In the genomic region with DNA sequence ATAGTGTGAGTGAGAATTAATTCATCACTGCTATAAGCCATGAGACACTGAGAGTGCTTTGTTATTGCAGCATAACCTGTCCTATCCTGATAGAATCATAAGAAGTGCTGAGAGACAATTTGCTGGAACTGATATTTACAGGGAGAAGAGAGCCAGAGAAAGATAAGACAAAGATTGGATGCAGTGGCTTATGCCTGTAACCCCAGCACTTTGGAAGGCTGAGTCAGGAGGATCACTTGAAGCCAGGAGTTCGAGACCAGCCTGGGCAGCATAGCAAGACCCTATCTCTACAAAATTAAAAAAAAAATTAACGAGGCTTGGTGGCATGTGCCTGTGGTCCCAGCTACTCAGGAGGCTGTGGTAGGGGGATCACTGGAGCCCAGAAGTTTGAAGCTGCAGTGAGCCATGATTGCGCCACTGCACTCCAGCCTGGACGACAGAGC, we compare ENCODE assay signal across 11 cellular contexts. TPM values are rescaled to one million over a fixed set of nuclear protein-coding genes. Genes with fewer than 3 reads are reported as not detected.
DNase-seq lines count a peak whose midpoint lies in the region; ATAC-seq and TF ChIP-seq lines count a peak whose summit lies in the region.
"Had no signal": no experiment of that assay in that cellular context is flagged by ENCODE, and none has a peak within 500 bp of the region (broad histone marks: within the 10 kb centered on the region; RNA-seq: fewer than 3 reads in every experiment).

No MANE protein-coding gene starts in this region.

- intact Hi-C loops in activated CD4-positive, alpha-beta T cell treated with anti-CD3 and anti-CD28 coated beads for 36 hours (cut with DNase I, micrococcal nuclease), result loop anchor here (1.0 to 5.0 kb wide), 6 partner anchors 37 to 1098 kb away; partner anchors contain the start of genes P2RX4 (in 2 of the 2), C12orf43 (in 1 of the 2), DIABLO (in 1 of the 2) and MLEC (in 1 of the 2)
- intact Hi-C loops in Caco-2 (cut with micrococcal nuclease; ENCODE audit: unreplicated experiment), result no loop called here

- no peak overlapping the region for H3K4me2 ChIP-seq in hepatocyte

- 95% methylated on average over 4 of the region's 4 CpGs for WGBS in hepatocyte (ENCODE audit: low lambda C conversion rate, missing lambda C conversion rate)

- H3K4me3 Mint-ChIP-seq in activated CD4-positive, alpha-beta T cell treated with anti-CD3 and anti-CD28 coated beads for 36 hours, result peak overlapping the region; percentile 63
- H3K4me3 Mint-ChIP-seq in WTC11 (no peak overlapping the region), Caco-2 (ENCODE audit: unreplicated experiment) (no peak overlapping the region)

- no peaks in the 10 kb centered on the region for H3K9me3 ChIP-seq in hepatocyte (ENCODE audit: low read depth)
- no peaks in the 10 kb centered on the region for H3K9me3 ChIP-seq in subcutaneous abdominal adipose tissue (ENCODE audit: control insufficient read depth in 5 of 5, low read length in 5 of 5)
- no peaks in the 10 kb centered on the region for H3K9me3 ChIP-seq in Caco-2
- H3K9me3 ChIP-seq: A549 had no signal

- H3K4me1 ChIP-seq in hepatocyte (ENCODE audit: insufficient read depth) (peaks cover 11% of the 10 kb centered on the region), subcutaneous abdominal adipose tissue (ENCODE audit: control insufficient read depth in 5 of 5, insufficient read depth in 5 of 5, low read length in 5 of 5) (peaks cover 2 to 39% (median 21%) of the 10 kb centered on the region in 5 donors), Caco-2 (no peaks in the 10 kb centered on the region)

- BruUV-seq in Caco-2 (replicated peaks; lab: Mats Ljungman, UMichigan), result no TSS peak

- H3K27ac ChIP-seq in hepatocyte (peak overlapping the region; percentile 14), subcutaneous abdominal adipose tissue (ENCODE audit: low read depth, low read length) (peak overlapping the region; percentile 19)
- H3K27ac ChIP-seq: A549, RWPE1 had no signal

- TF ChIP-seq CTCF in WTC11 (IDR thresholded peaks at IDR 0.05) (no peak), hepatocyte (IDR thresholded peaks at IDR 0.05; ENCODE audit: poor library complexity) (no peak), Caco-2 (IDR thresholded peaks at IDR 0.05; ENCODE audit: insufficient read depth in 1 of 2, low read depth in 1 of 2, low read length in 1 of 2, severe bottlenecking in 1 of 2, unreplicated experiment in 1 of 2) (no peak)

- H3K4me3 ChIP-seq in hepatocyte, result no peak overlapping the region
- peak overlapping the region in 2 of 5 donors; percentile 41 to 44 for H3K4me3 ChIP-seq in subcutaneous abdominal adipose tissue (ENCODE audit: low read depth in 1 of 5, low read length in 5 of 5)
- no peak overlapping the region for H3K4me3 ChIP-seq in Caco-2 (ENCODE audit: low read depth, low read length)
- H3K4me3 ChIP-seq: A549 had no signal

- no peaks in the 10 kb centered on the region for H4K20me1 ChIP-seq in hepatocyte (ENCODE audit: insufficient read depth, poor library complexity, severe bottlenecking)

- H3K27ac Mint-ChIP-seq in activated CD4-positive, alpha-beta T cell treated with anti-CD3 and anti-CD28 coated beads for 36 hours, result peak overlapping the region; percentile 98
- H3K27ac Mint-ChIP-seq in WTC11, result no peak overlapping the region
- no peak overlapping the region for H3K27ac Mint-ChIP-seq in Caco-2 (ENCODE audit: unreplicated experiment)

- ATAC-seq in activated CD4-positive, alpha-beta T cell treated with anti-CD3 and anti-CD28 coated beads for 36 hours, result no peak
- ATAC-seq in WTC11, result no peak

- no peak overlapping the region for H3K9ac ChIP-seq in subcutaneous abdominal adipose tissue (ENCODE audit: low read length in 5 of 5)

- H3K36me3 Mint-ChIP-seq in activated CD4-positive, alpha-beta T cell treated with anti-CD3 and anti-CD28 coated beads for 36 hours (ENCODE audit: low read depth), result peaks cover 3% of the 10 kb centered on the region
- H3K36me3 Mint-ChIP-seq in WTC11, result no peaks in the 10 kb centered on the region
- no peaks in the 10 kb centered on the region for H3K36me3 Mint-ChIP-seq in Caco-2 (ENCODE audit: insufficient read depth, unreplicated experiment)

- H3K27me3 ChIP-seq in hepatocyte, result no peaks in the 10 kb centered on the region
- no peaks in the 10 kb centered on the region for H3K27me3 ChIP-seq in subcutaneous abdominal adipose tissue (ENCODE audit: control insufficient read depth in 5 of 5, insufficient read depth in 4 of 5, low read length in 5 of 5)
- H3K27me3 ChIP-seq in Caco-2 (replicated peaks; ENCODE audit: control insufficient read depth, insufficient read depth, low read length), result no peaks in the 10 kb centered on the region

- peaks cover 3% of the 10 kb centered on the region for H3K9me3 Mint-ChIP-seq in activated CD4-positive, alpha-beta T cell treated with anti-CD3 and anti-CD28 coated beads for 36 hours (ENCODE audit: low read depth)
- H3K9me3 Mint-ChIP-seq in WTC11 (peaks cover 9% of the 10 kb centered on the region), Caco-2 (ENCODE audit: unreplicated experiment) (no peaks in the 10 kb centered on the region)

- H3K27me3 Mint-ChIP-seq in activated CD4-positive, alpha-beta T cell treated with anti-CD3 and anti-CD28 coated beads for 36 hours, result no peaks in the 10 kb centered on the region
- H3K27me3 Mint-ChIP-seq in WTC11 (ENCODE audit: low read depth) (peaks cover 16% of the 10 kb centered on the region), Caco-2 (ENCODE audit: insufficient read depth, unreplicated experiment) (no peaks in the 10 kb centered on the region)

- no peak overlapping the region for H2AFZ ChIP-seq in hepatocyte

- H3K79me2 ChIP-seq in hepatocyte, result no peaks in the 10 kb centered on the region

- POLR2A ChIA-PET in activated CD4-positive, alpha-beta T cell treated with anti-CD3 and anti-CD28 coated beads for 36 hours (lab: Charles Lee), result no interaction called here
- POLR2A ChIA-PET in WTC11 (lab: Charles Lee) (no interaction called here), Caco-2 (lab: Charles Lee) (no interaction called here)

- H3K36me3 ChIP-seq in hepatocyte (replicated peaks; ENCODE audit: insufficient read depth, low read depth), result no peaks in the 10 kb centered on the region
- H3K36me3 ChIP-seq in subcutaneous abdominal adipose tissue (ENCODE audit: control insufficient read depth in 5 of 5, insufficient read depth in 5 of 5, low read length in 5 of 5), result no peaks in the 10 kb centered on the region
- no peaks in the 10 kb centered on the region for H3K36me3 ChIP-seq in Caco-2 (ENCODE audit: control insufficient read depth, insufficient read depth, low read length)

- no peaks in the 10 kb centered on the region for H3K9me2 ChIP-seq in hepatocyte (replicated peaks; ENCODE audit: insufficient read depth)

- CTCF ChIA-PET in activated CD4-positive, alpha-beta T cell treated with anti-CD3 and anti-CD28 coated beads for 36 hours (lab: Charles Lee), result interaction anchor here (1.0 kb wide), 1 partner anchor 20 kb away, joined by 3 read pairs; no protein-coding TSS in a partner anchor
- CTCF ChIA-PET in WTC11 (lab: Charles Lee), result no interaction called here
- CTCF ChIA-PET in Caco-2 (lab: Charles Lee), result no interaction called here

- no peak for DNase-seq in activated CD4-positive, alpha-beta T cell treated with anti-CD3 and anti-CD28 coated beads for 36 hours
- no peak for DNase-seq in activated CD4-positive, alpha-beta T cell treated with anti-CD3 and anti-CD28 coated beads for 1 hour
- DNase-seq in WTC11 (ENCODE audit: low spot score) (no peak), hepatocyte (ENCODE audit: low spot score) (no peak), Caco-2 (no peak), NCI-H146 (lab: John Stamatoyannopoulos, UW) (no peak), NOMO-1 treated with DMSO at 0.1 percent for 48 hours (lab: John Stamatoyannopoulos, UW; ENCODE audit: unreplicated experiment) (no peak)
- DNase-seq: NCI-H2081 had no signal

- H3K4me1 Mint-ChIP-seq in activated CD4-positive, alpha-beta T cell treated with anti-CD3 and anti-CD28 coated beads for 36 hours, result peaks cover 68% of the 10 kb centered on the region
- peaks cover 19% of the 10 kb centered on the region for H3K4me1 Mint-ChIP-seq in WTC11
- peaks cover 14% of the 10 kb centered on the region for H3K4me1 Mint-ChIP-seq in Caco-2 (ENCODE audit: low read depth, unreplicated experiment)

TF ChIP-seq in WTC11, 78 proteins besides CTCF, POLR2A, EP300 and RAD21 (continues in another document):
- no peak for TF ChIP-seq TP53 (CRISPR knock-in tag; IDR thresholded peaks at IDR 0.05)
- TF ChIP-seq TEAD1 (CRISPR knock-in tag; IDR thresholded peaks at IDR 0.05), result no peak
- TF ChIP-seq, protein P1, sequence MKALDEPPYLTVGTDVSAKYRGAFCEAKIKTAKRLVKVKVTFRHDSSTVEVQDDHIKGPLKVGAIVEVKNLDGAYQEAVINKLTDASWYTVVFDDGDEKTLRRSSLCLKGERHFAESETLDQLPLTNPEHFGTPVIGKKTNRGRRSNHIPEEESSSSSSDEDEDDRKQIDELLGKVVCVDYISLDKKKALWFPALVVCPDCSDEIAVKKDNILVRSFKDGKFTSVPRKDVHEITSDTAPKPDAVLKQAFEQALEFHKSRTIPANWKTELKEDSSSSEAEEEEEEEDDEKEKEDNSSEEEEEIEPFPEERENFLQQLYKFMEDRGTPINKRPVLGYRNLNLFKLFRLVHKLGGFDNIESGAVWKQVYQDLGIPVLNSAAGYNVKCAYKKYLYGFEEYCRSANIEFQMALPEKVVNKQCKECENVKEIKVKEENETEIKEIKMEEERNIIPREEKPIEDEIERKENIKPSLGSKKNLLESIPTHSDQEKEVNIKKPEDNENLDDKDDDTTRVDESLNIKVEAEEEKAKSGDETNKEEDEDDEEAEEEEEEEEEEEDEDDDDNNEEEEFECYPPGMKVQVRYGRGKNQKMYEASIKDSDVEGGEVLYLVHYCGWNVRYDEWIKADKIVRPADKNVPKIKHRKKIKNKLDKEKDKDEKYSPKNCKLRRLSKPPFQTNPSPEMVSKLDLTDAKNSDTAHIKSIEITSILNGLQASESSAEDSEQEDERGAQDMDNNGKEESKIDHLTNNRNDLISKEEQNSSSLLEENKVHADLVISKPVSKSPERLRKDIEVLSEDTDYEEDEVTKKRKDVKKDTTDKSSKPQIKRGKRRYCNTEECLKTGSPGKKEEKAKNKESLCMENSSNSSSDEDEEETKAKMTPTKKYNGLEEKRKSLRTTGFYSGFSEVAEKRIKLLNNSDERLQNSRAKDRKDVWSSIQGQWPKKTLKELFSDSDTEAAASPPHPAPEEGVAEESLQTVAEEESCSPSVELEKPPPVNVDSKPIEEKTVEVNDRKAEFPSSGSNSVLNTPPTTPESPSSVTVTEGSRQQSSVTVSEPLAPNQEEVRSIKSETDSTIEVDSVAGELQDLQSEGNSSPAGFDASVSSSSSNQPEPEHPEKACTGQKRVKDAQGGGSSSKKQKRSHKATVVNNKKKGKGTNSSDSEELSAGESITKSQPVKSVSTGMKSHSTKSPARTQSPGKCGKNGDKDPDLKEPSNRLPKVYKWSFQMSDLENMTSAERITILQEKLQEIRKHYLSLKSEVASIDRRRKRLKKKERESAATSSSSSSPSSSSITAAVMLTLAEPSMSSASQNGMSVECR (CRISPR knock-in tag; IDR thresholded peaks at IDR 0.05; ENCODE audit: borderline replicate concordance), result no peak
- TF ChIP-seq ZNF121 (CRISPR knock-in tag; IDR thresholded peaks at IDR 0.05), result peak; percentile 19; the same call in 1 of the 2 replicates

RNA-seq across cellular contexts. Expression of gene P2RX7, which starts 3.0 kb away (rescaled TPM):
- total RNA-seq in activated CD4-positive, alpha-beta T cell treated with anti-CD3 and anti-CD28 coated beads for 36 hours, result 1 to 10 TPM; 5.0 to 6.6 TPM
- total RNA-seq in WTC11 (2021), result 0.21 to 0.55 TPM (median 0.55 TPM) in 3 replicates
- total RNA-seq in hepatocyte, result 0.80 and 0.90 TPM in 2 replicates
- polyA plus RNA-seq in hepatocyte, result 1.1 and 1.7 TPM in 2 replicates
- not detected in 2 replicates for total RNA-seq in Caco-2 (2022)
